In the genomic region with DNA sequence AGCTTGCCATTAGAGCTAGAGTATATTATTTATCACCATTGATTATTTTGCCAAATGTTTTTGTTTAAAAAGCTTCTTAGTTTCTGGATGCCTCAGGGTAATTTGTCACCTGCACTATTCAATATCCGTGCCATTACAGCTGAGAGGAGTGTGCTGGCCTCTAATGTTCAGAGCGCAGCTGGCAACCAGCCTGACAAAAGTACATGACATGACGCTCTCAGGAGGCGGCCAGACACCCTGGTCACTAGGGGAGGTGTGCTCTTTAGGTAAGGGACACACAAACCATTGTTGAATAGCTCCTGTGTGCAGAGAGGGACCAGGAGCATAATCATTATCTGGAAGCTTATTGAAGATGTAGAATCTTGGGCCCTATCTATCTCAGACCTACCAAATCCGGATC, we compare ENCODE assay signal across 22 cellular contexts. TPM values are rescaled to one million over a fixed set of nuclear protein-coding genes. Genes with fewer than 3 reads are reported as not detected.
DNase-seq lines count a peak whose midpoint lies in the region; ATAC-seq and TF ChIP-seq lines count a peak whose summit lies in the region.
"Had no signal": no experiment of that assay in that cellular context is flagged by ENCODE, and none has a peak within 500 bp of the region (broad histone marks: within the 10 kb centered on the region; RNA-seq: fewer than 3 reads in every experiment).

No MANE protein-coding gene starts in this region.

- WGBS in body of pancreas, 2 donors, result 18 to 32% methylated on average over 4 to 5 of the region's 5 CpGs
- 70 to 86% (median 85%) methylated on average over 5 of the region's 5 CpGs for WGBS in stomach, 5 donors

- TF ChIP-seq EP300 in stomach (IDR thresholded peaks at IDR 0.05), result no peak

- H3K27me3 ChIP-seq in body of pancreas (no peaks in the 10 kb centered on the region), stomach (no peaks in the 10 kb centered on the region)
- H3K27me3 ChIP-seq: adrenal gland, breast epithelium, tibial artery had no signal

- peak overlapping the region in 1 of 4 donors; percentile 56 for H3K27ac ChIP-seq in body of pancreas
- H3K27ac ChIP-seq in stomach, result peak overlapping the region in 4 of 5 donors; percentile 22 to 67 (median 54)
- H3K27ac ChIP-seq: SK-N-MC had no signal

- peak; percentile 64 for ATAC-seq in body of pancreas
- ATAC-seq in left lobe of liver, result peak; percentile 24
- ATAC-seq in GM19463 (IDR thresholded peaks at IDR 0.05; ENCODE audit: unreplicated experiment), result no peak
- no peak for ATAC-seq in GM21381 (IDR thresholded peaks at IDR 0.05; ENCODE audit: unreplicated experiment)
- ATAC-seq: activated T-cell treated with anti-CD3 and anti-CD28 coated beads, Interleukin-2, amount 50 U/mL, for 4 hours; effector memory CD8-positive, alpha-beta T cell; esophagus mucosa had no signal

- intact Hi-C loops in body of pancreas (cut with DNase I), result no loop called here
- intact Hi-C loops in stomach (cut with DNase I; ENCODE audit: low total_unique reads), result no loop called here

- H3K4me3 ChIP-seq in body of pancreas (no peak overlapping the region), stomach (no peak overlapping the region)
- H3K4me3 ChIP-seq: adrenal gland, breast epithelium, coronary artery, SK-N-MC, tibial artery had no signal

- H3K9me3 ChIP-seq in body of pancreas (no peaks in the 10 kb centered on the region), stomach (no peaks in the 10 kb centered on the region)
- H3K9me3 ChIP-seq: adrenal gland, breast epithelium, tibial artery had no signal

- TF ChIP-seq POLR2A in body of pancreas (IDR thresholded peaks at IDR 0.05), result no peak
- no peak for TF ChIP-seq POLR2A in stomach (IDR thresholded peaks at IDR 0.05)

- TF ChIP-seq CTCF in body of pancreas (IDR thresholded peaks at IDR 0.05), result no peak
- TF ChIP-seq CTCF in stomach (IDR thresholded peaks at IDR 0.05), result no peak

- DNase-seq in NCI-H146 treated with DMSO at 0.1 percent for 48 hours (lab: John Stamatoyannopoulos, UW; ENCODE audit: unreplicated experiment) (peak; percentile 76), body of pancreas (peak; percentile 30 to 70 (median 42)), left lobe of liver (ENCODE audit: low spot score) (no peak), stomach (no peak), cerebellar cortex (ENCODE audit: low spot score) (no peak)
- DNase-seq: activated CD4-positive, alpha-beta T cell treated with anti-CD3 and anti-CD28 coated beads, Interleukin-2, amount 10 ng/mL, durations not matched to agents 24 days and 14 days; activated naive CD4-positive, alpha-beta T cell; activated T-cell treated with anti-CD3 and anti-CD28 coated beads, Interleukin-2, amount 50 U/mL, for 4 hours; adrenal gland; CD4-positive, alpha-beta memory T cell; effector memory CD8-positive, alpha-beta T cell; NCI-H2171 treated with DMSO at 0.1 percent for 48 hours; NCI-H526 treated with DMSO at 0.1 percent for 48 hours; stimulated activated CD4-positive, alpha-beta T cell treated with anti-CD3 and anti-CD28 coated beads, Interleukin-4, amount 100 ng/mL, for 24 hours; stimulated activated naive CD4-positive, alpha-beta T cell treated with Interleukin-2 at 50 U/mL for 16 hours; tibial artery had no signal

- H3K36me3 ChIP-seq in body of pancreas (replicated peaks in 1 of 2; ENCODE audit: insufficient read depth in 1 of 2, low read depth in 2 of 2) (no peaks in the 10 kb centered on the region), stomach (no peaks in the 10 kb centered on the region)
- H3K36me3 ChIP-seq: adrenal gland, breast epithelium, tibial artery had no signal

- H3K4me1 ChIP-seq in body of pancreas, result peaks cover 32% of the 10 kb centered on the region
- H3K4me1 ChIP-seq in stomach, result peaks cover 15 to 53% (median 33%) of the 10 kb centered on the region in 4 donors
- H3K4me1 ChIP-seq: breast epithelium had no signal

RNA-seq across cellular contexts. Expression of a gene that starts 20.3 kb away (rescaled TPM):
- total RNA-seq in body of pancreas, result 10 to 100 TPM; 19.1 to 28.3 TPM
- total RNA-seq in left lobe of liver, result 18.1 TPM
- 100 to 1,000 TPM in 1 of 5 donors, 10 to 100 TPM in 4; 21.0 to 136 (median 35.2) TPM for total RNA-seq in stomach
- 10 to 100 TPM; 11.9 to 33.3 (median 33.1) TPM for polyA plus RNA-seq in stomach

Comparison
In these comparisons a context has a peak if more than half of its experiments do, and no peak if none do; other contexts are left out.
1. DNase-seq: peak in NCI-H146 treated with DMSO at 0.1 percent for 48 hours (single experiment) and body of pancreas (4 of 4); none in left lobe of liver (single experiment), stomach (single experiment) and cerebellar cortex (single experiment).
2. ATAC-seq: peak in body of pancreas (single experiment) and left lobe of liver (single experiment); none in GM19463 (single experiment) and GM21381 (single experiment).